ENCODE assay signal across 27 cellular contexts in the genomic region with DNA sequence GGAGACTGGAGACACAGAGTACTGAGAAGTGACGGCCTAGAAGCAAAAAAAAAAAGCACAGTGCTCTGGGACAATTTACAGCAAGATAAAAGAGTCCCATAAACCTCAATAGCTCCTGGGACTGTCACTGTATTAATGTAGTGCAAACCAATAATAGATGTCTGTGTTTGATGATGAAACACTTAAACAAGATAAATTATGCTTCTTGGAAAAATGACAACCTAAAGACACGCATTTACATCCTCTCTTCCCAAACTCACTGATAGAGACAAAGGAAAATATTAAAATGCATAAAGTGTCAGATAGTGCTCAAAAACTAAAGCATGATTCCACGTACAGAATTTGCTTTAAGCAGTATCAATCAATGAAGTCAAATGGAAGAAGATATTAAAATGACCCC.
DNase-seq lines count a peak whose midpoint lies in the region; TF ChIP-seq lines count a peak whose summit lies in the region.
"Had no signal": no experiment of that assay in that cellular context is flagged by ENCODE, and none has a peak within 500 bp of the region (broad histone marks: within the 10 kb centered on the region; RNA-seq: fewer than 3 reads in every experiment).

No MANE protein-coding gene starts in this region.

- peak; percentile 20 for TF ChIP-seq RAD21 in neural cell (conservative IDR thresholded peaks at IDR 0.05)

- H3K4me3 ChIP-seq in neural cell (ENCODE audit: low read length), result no peak overlapping the region
- H3K4me3 ChIP-seq: A549; BLaER1; BLaER1 treated with 17β-estradiol and CSF1 and Interleukin-3, amounts not matched to agents 10 nM and 100 nM had no signal

- H3K27ac ChIP-seq in neural cell (ENCODE audit: low read length), result peak overlapping the region; percentile 47
- H3K27ac ChIP-seq: 22Rv1; A549; BLaER1; BLaER1 treated with 17β-estradiol and CSF1 and Interleukin-3, amounts not matched to agents 10 nM and 100 nM; C4-2B had no signal

- H3K27me3 ChIP-seq in neural cell (ENCODE audit: insufficient read depth, low read depth, low read length), result no peaks in the 10 kb centered on the region
- H3K27me3 ChIP-seq: BE2C; BLaER1; BLaER1 treated with 17β-estradiol and CSF1 and Interleukin-3, amounts not matched to agents 10 nM and 100 nM had no signal

- no peak for TF ChIP-seq CTCF in neural cell (IDR thresholded peaks at IDR 0.05; ENCODE audit: poor library complexity, severe bottlenecking)

- no peaks in the 10 kb centered on the region for H3K9me3 ChIP-seq in neural cell (ENCODE audit: low read length)
- H3K9me3 ChIP-seq: BE2C; BLaER1; BLaER1 treated with 17β-estradiol and CSF1 and Interleukin-3, amounts not matched to agents 10 nM and 100 nM; Caco-2 had no signal

- no peaks in the 10 kb centered on the region for H3K79me2 ChIP-seq in neural cell (replicated peaks; ENCODE audit: insufficient read depth, low read length)

- H3K4me2 ChIP-seq in neural cell (ENCODE audit: low read length), result no peak overlapping the region
- H3K4me2 ChIP-seq: A549; BLaER1; BLaER1 treated with 17β-estradiol and CSF1 and Interleukin-3, amounts not matched to agents 10 nM and 100 nM had no signal

- H3K36me3 ChIP-seq in neural cell (ENCODE audit: insufficient read depth, low read length), result no peaks in the 10 kb centered on the region
- H3K36me3 ChIP-seq: BE2C; BLaER1; BLaER1 treated with 17β-estradiol and CSF1 and Interleukin-3, amounts not matched to agents 10 nM and 100 nM had no signal

- H2AFZ ChIP-seq in neural cell (ENCODE audit: low read depth, low read length), result no peak overlapping the region

- H3F3A ChIP-seq in neural cell (ENCODE audit: insufficient read depth, low read length, poor library complexity, severe bottlenecking), result no peaks in the 10 kb centered on the region

- DNase-seq in erythroblast (lab: John Stamatoyannopoulos, UW), result no peak
- DNase-seq: 8988T; ACHN; AML-193; BE2C; C1 segment of cervical spinal cord; Caco-2; Calu3; CD4-positive, alpha-beta memory T cell; CD4-positive, alpha-beta T cell; CD4-positive, CD25-positive, alpha-beta regulatory T cell; CD8-positive, alpha-beta memory T cell; CD8-positive, alpha-beta T cell; COR-L47; DMS 273 treated with DMSO at 0.1 percent for 48 hours; DMS153; DMS53; DMS79; DMS79 treated with DMSO at 0.1 percent for 48 hours; DND-41; EL had no signal

- H3K9ac ChIP-seq in neural cell (ENCODE audit: low read length), result no peak overlapping the region
- H3K9ac ChIP-seq: BLaER1; BLaER1 treated with 17β-estradiol and CSF1 and Interleukin-3, amounts not matched to agents 10 nM and 100 nM had no signal

- no peaks in the 10 kb centered on the region for H4K20me1 ChIP-seq in neural cell (ENCODE audit: insufficient read depth)
- H4K20me1 ChIP-seq: BLaER1; BLaER1 treated with 17β-estradiol and CSF1 and Interleukin-3, amounts not matched to agents 10 nM and 100 nM had no signal

- TF ChIP-seq POLR2A in erythroblast (IDR thresholded peaks at IDR 0.05; ENCODE audit: low read length), result no peak

- H3K9me2 ChIP-seq in neural cell (ENCODE audit: insufficient read depth, low read length), result no peaks in the 10 kb centered on the region

- peak; percentile 79 for TF ChIP-seq EP300 in neural cell (conservative IDR thresholded peaks at IDR 0.05; ENCODE audit: poor library complexity, severe bottlenecking)

TF ChIP-seq in neural cell, 6 proteins besides CTCF, POLR2A, EP300 and RAD21:
- no peak for TF ChIP-seq SMC3 (conservative IDR thresholded peaks at IDR 0.05; ENCODE audit: poor library complexity)
- TF ChIP-seq, protein P1, sequence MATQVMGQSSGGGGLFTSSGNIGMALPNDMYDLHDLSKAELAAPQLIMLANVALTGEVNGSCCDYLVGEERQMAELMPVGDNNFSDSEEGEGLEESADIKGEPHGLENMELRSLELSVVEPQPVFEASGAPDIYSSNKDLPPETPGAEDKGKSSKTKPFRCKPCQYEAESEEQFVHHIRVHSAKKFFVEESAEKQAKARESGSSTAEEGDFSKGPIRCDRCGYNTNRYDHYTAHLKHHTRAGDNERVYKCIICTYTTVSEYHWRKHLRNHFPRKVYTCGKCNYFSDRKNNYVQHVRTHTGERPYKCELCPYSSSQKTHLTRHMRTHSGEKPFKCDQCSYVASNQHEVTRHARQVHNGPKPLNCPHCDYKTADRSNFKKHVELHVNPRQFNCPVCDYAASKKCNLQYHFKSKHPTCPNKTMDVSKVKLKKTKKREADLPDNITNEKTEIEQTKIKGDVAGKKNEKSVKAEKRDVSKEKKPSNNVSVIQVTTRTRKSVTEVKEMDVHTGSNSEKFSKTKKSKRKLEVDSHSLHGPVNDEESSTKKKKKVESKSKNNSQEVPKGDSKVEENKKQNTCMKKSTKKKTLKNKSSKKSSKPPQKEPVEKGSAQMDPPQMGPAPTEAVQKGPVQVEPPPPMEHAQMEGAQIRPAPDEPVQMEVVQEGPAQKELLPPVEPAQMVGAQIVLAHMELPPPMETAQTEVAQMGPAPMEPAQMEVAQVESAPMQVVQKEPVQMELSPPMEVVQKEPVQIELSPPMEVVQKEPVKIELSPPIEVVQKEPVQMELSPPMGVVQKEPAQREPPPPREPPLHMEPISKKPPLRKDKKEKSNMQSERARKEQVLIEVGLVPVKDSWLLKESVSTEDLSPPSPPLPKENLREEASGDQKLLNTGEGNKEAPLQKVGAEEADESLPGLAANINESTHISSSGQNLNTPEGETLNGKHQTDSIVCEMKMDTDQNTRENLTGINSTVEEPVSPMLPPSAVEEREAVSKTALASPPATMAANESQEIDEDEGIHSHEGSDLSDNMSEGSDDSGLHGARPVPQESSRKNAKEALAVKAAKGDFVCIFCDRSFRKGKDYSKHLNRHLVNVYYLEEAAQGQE (IDR thresholded peaks at IDR 0.05; ENCODE audit: borderline replicate concordance), result peak; percentile 80
- peak; percentile 75 for TF ChIP-seq POLR2AphosphoS5 (IDR thresholded peaks at IDR 0.05)
